ENCODE assay signal across 24 cellular contexts in the genomic region with DNA sequence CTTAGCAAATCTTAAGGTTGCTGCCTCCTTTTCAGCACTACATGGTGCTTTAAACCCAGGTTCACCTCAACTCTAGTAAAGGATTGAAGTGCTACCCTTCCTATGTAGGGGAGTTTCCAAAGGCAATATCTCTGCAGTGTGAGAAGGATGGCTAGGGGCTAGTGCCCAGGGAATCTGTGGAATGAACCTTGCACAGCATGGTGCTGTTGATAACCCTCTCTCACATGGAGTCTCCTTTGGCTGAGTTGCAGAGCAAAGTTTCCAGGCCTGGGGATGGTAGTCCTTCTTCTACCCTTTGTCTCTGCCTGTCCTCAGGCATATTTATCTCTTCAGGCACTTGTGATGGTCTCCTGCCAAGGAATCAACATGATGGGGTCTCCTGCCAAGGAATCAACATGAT. TPM values are rescaled to one million over a fixed set of nuclear protein-coding genes. Genes with fewer than 3 reads are reported as not detected.
DNase-seq lines count a peak whose midpoint lies in the region; ATAC-seq, FAIRE-seq and TF ChIP-seq lines count a peak whose summit lies in the region.
"Had no signal": no experiment of that assay in that cellular context is flagged by ENCODE, and none has a peak within 500 bp of the region (broad histone marks: within the 10 kb centered on the region; RNA-seq: fewer than 3 reads in every experiment).

No MANE protein-coding gene starts in this region.

- no peaks in the 10 kb centered on the region for H3K9me3 ChIP-seq in H9 (ENCODE audit: control insufficient read depth, low read depth, low read length)
- peaks cover 3 to 9% of the 10 kb centered on the region in 2 experiments; a peak in 2 of 4 replicates for H3K9me3 ChIP-seq in H1 (ENCODE audit: insufficient read depth in 2 of 2, low read depth in 1 of 2, low read length in 1 of 2)
- peaks cover 20% of the 10 kb centered on the region for H3K9me3 ChIP-seq in CD4-positive, alpha-beta T cell (ENCODE audit: control insufficient read depth, low read length)

- 0 out of 2 replicates have a peak overlapping the region, but pooled peaks have one; percentile 89 for H2BK15ac ChIP-seq in H9 (ENCODE audit: low read depth, low read length)
- H2BK15ac ChIP-seq in H1 (ENCODE audit: low read length) = no peak overlapping the region

- H2BK5ac ChIP-seq in H9 (ENCODE audit: insufficient read length, low read length) = no peak overlapping the region
- no peak overlapping the region for H2BK5ac ChIP-seq in H1 (ENCODE audit: low read depth, low read length)

- H3K9me3 Mint-ChIP-seq in GM23338 (peaks cover 34% of the 10 kb centered on the region), H9 (peaks cover 25 to 34% of the 10 kb centered on the region in 2 experiments)
- peaks cover 10% of the 10 kb centered on the region for H3K9me3 Mint-ChIP-seq in stimulated activated effector memory CD8-positive, alpha-beta T cell treated with anti-CD3 and anti-CD28 coated beads, Interleukin-12 subunit alpha, Interleukin-12 subunit beta, amount 100 ng/mL, for 72 hours
- peaks cover 9% of the 10 kb centered on the region for H3K9me3 Mint-ChIP-seq in CD4-positive, alpha-beta T cell

- H2AFZ ChIP-seq in GM23338 (peak overlapping the region; percentile 30; the same call in 1 of the 2 replicates), H9 (ENCODE audit: low read length) (no peak overlapping the region), H1 (ENCODE audit: low read length) (peak overlapping the region; percentile 32; the same call in 1 of the 2 replicates)
- H2AFZ ChIP-seq: GM23248 had no signal

- H2BK12ac ChIP-seq in H9 (ENCODE audit: insufficient read length, low read depth, low read length) = no peak overlapping the region
- no peak overlapping the region for H2BK12ac ChIP-seq in H1 (ENCODE audit: low read depth, low read length)

- H3K56ac ChIP-seq in H9 (ENCODE audit: insufficient read length, low read depth, low read length) (no peak overlapping the region), H1 (replicated peaks; ENCODE audit: insufficient read length, low read depth, low read length) (no peak overlapping the region)

- H3K36me3 Mint-ChIP-seq in GM23338 (ENCODE audit: low read depth) (peaks cover 23% of the 10 kb centered on the region), H9 (ENCODE audit: insufficient read depth in 1 of 3, low read depth in 3 of 3) (peaks cover 15 to 31% (median 17%) of the 10 kb centered on the region in 3 experiments)
- H3K36me3 Mint-ChIP-seq in stimulated activated effector memory CD8-positive, alpha-beta T cell treated with anti-CD3 and anti-CD28 coated beads, Interleukin-12 subunit alpha, Interleukin-12 subunit beta, amount 100 ng/mL, for 72 hours = no peaks in the 10 kb centered on the region
- no peaks in the 10 kb centered on the region for H3K36me3 Mint-ChIP-seq in CD4-positive, alpha-beta T cell (ENCODE audit: low read depth)
- H3K36me3 Mint-ChIP-seq: CD4-positive, CD25-positive, alpha-beta regulatory T cell had no signal

- H2AK5ac ChIP-seq in H9 (ENCODE audit: insufficient read length, low read length) (no peak overlapping the region), H1 (ENCODE audit: low read depth, low read length) (no peak overlapping the region)

- H3K27me3 Mint-ChIP-seq in GM23338 (ENCODE audit: insufficient read depth, low read depth, poor library complexity) (no peaks in the 10 kb centered on the region), H9 (ENCODE audit: low read depth) (no peaks in the 10 kb centered on the region)
- peaks cover 3% of the 10 kb centered on the region for H3K27me3 Mint-ChIP-seq in CD4-positive, alpha-beta T cell

- no peaks in the 10 kb centered on the region for H4K20me1 ChIP-seq in GM23338 (replicated peaks; ENCODE audit: insufficient read depth)
- no peaks in the 10 kb centered on the region for H4K20me1 ChIP-seq in H9 (ENCODE audit: control insufficient read depth, insufficient read depth, insufficient read length)
- H4K20me1 ChIP-seq in H1 (replicated peaks in 1 of 2; ENCODE audit: control insufficient read depth in 1 of 2, insufficient read depth in 2 of 2, low read length in 2 of 2) = no peaks in the 10 kb centered on the region

- H3K36me3 ChIP-seq in GM23338 (ENCODE audit: insufficient read depth) (no peaks in the 10 kb centered on the region; the same call in 1 of the 2 replicates), H1 (ENCODE audit: control insufficient read depth in 2 of 4, insufficient read depth in 4 of 4, low read length in 3 of 4) (no peaks in the 10 kb centered on the region)

- H3K4me3 Mint-ChIP-seq in GM23338 = no peak overlapping the region
- H3K4me3 Mint-ChIP-seq in H9 = no peak overlapping the region
- H3K4me3 Mint-ChIP-seq in stimulated activated effector memory CD8-positive, alpha-beta T cell treated with anti-CD3 and anti-CD28 coated beads, Interleukin-12 subunit alpha, Interleukin-12 subunit beta, amount 100 ng/mL, for 72 hours = no peak overlapping the region
- no peak overlapping the region for H3K4me3 Mint-ChIP-seq in CD4-positive, alpha-beta T cell
- H3K4me3 Mint-ChIP-seq: CD4-positive, CD25-positive, alpha-beta regulatory T cell; CD8-positive, alpha-beta memory T cell had no signal

- H2BK20ac ChIP-seq in H9 (ENCODE audit: low read depth, low read length, poor library complexity, severe bottlenecking) (no peak overlapping the region), H1 (ENCODE audit: low read length) (no peak overlapping the region)

- H4K91ac ChIP-seq in H9 (ENCODE audit: insufficient read length, low read depth, low read length) = no peak overlapping the region
- no peak overlapping the region for H4K91ac ChIP-seq in H1 (replicated peaks; ENCODE audit: insufficient read length, low read length)

- no peak overlapping the region for H3T11ph ChIP-seq in H9 (ENCODE audit: low read length)

- no peak overlapping the region for H3K27ac Mint-ChIP-seq in GM23338
- no peak overlapping the region for H3K27ac Mint-ChIP-seq in H9
- H3K27ac Mint-ChIP-seq in stimulated activated effector memory CD8-positive, alpha-beta T cell treated with anti-CD3 and anti-CD28 coated beads, Interleukin-12 subunit alpha, Interleukin-12 subunit beta, amount 100 ng/mL, for 72 hours = no peak overlapping the region
- H3K27ac Mint-ChIP-seq in CD4-positive, alpha-beta T cell = no peak overlapping the region
- H3K27ac Mint-ChIP-seq: CD4-positive, CD25-positive, alpha-beta regulatory T cell; CD8-positive, alpha-beta memory T cell had no signal

- intact Hi-C loops in CD4-positive, alpha-beta T cell (cut with DNase I, micrococcal nuclease) = no loop called here

- TF ChIP-seq CTCF in GM23338 (conservative IDR thresholded peaks at IDR 0.05; ENCODE audit: low read depth in 2 of 2) = no peak
- TF ChIP-seq CTCF in H9 (conservative IDR thresholded peaks at IDR 0.05) = no peak
- TF ChIP-seq CTCF in H1 (IDR thresholded peaks at IDR 0.05; ENCODE audit: control extremely low read depth in 1 of 3, insufficient read depth in 1 of 3, low read depth in 1 of 3, low read length in 3 of 3) = no peak
- TF ChIP-seq CTCF in CD4-positive, alpha-beta T cell (IDR thresholded peaks at IDR 0.05) = no peak

- no peak for TF ChIP-seq RAD21 in H1 (IDR thresholded peaks at IDR 0.05 in 1 of 2, conservative IDR thresholded peaks at IDR 0.05 in 1 of 2; ENCODE audit: low read depth in 2 of 2, low read length in 2 of 2)

- H3K4me1 Mint-ChIP-seq in GM23338 (no peaks in the 10 kb centered on the region), H9 (0 out of 4 replicates have a peak, but pooled peaks cover 0 to 7% of the 10 kb centered on the region in 2 experiments)
- no peaks in the 10 kb centered on the region for H3K4me1 Mint-ChIP-seq in stimulated activated effector memory CD8-positive, alpha-beta T cell treated with anti-CD3 and anti-CD28 coated beads, Interleukin-12 subunit alpha, Interleukin-12 subunit beta, amount 100 ng/mL, for 72 hours
- H3K4me1 Mint-ChIP-seq in CD4-positive, alpha-beta T cell (ENCODE audit: low read depth) = no peaks in the 10 kb centered on the region
- H3K4me1 Mint-ChIP-seq: CD4-positive, CD25-positive, alpha-beta regulatory T cell; CD8-positive, alpha-beta memory T cell had no signal

- H3F3A ChIP-seq in GM23338 (replicated peaks; ENCODE audit: low read depth) = no peaks in the 10 kb centered on the region

- no peaks in the 10 kb centered on the region for H3K4me1 ChIP-seq in GM23338 (ENCODE audit: insufficient read depth)
- no peaks in the 10 kb centered on the region; the same call in 1 of the 2 replicates for H3K4me1 ChIP-seq in H9 (ENCODE audit: insufficient read depth, low read length)
- H3K4me1 ChIP-seq in H1 (replicated peaks in 1 of 4; ENCODE audit: control insufficient read depth in 3 of 4, insufficient read depth in 4 of 4, low read length in 3 of 4) = no peaks in the 10 kb centered on the region

- H3K79me2 ChIP-seq in GM23338 (replicated peaks; ENCODE audit: insufficient read depth) = no peaks in the 10 kb centered on the region
- H3K79me2 ChIP-seq in H9 (ENCODE audit: insufficient read depth, low read length) = no peaks in the 10 kb centered on the region
- no peaks in the 10 kb centered on the region for H3K79me2 ChIP-seq in H1 (ENCODE audit: control insufficient read depth in 1 of 2, insufficient read depth in 2 of 2, low read length in 2 of 2)

- H3K27ac ChIP-seq in GM23338 (ENCODE audit: low read depth) (no peak overlapping the region), H9 (ENCODE audit: insufficient read length, low read depth, low read length) (no peak overlapping the region), H1 (ENCODE audit: low read depth, low read length) (no peak overlapping the region)
- no peak overlapping the region for H3K27ac ChIP-seq in CD4-positive, alpha-beta T cell (ENCODE audit: low read depth, low read length)
- H3K27ac ChIP-seq: GM23248 had no signal

- CTCF ChIA-PET in H1 (lab: Charles Lee; ENCODE audit: partially characterized antibody) = no interaction called here
- CTCF ChIA-PET in CD4-positive, alpha-beta T cell (lab: Charles Lee) = no interaction called here

- DNase-seq in GM23338 (ENCODE audit: low spot score) = peak; percentile 2
- DNase-seq in H9 = no peak
- no peak for DNase-seq in H1 (ENCODE audit: low read depth in 1 of 2, low spot score in 2 of 2)
- DNase-seq in iPS-NIHi7 (ENCODE audit: extremely low spot score) = peak; percentile 19
- DNase-seq in stimulated activated effector memory CD8-positive, alpha-beta T cell treated with anti-CD3 and anti-CD28 coated beads, Interleukin-12 subunit alpha, Interleukin-12 subunit beta, amount 100 ng/mL, for 72 hours (ENCODE audit: low spot score in 2 of 2) = no peak
- no peak for DNase-seq in CD4-positive, alpha-beta T cell
- no peak for DNase-seq in activated CD8-positive, alpha-beta memory T cell treated with anti-CD3 and anti-CD28 coated beads, Interleukin-2, amount 50 U/mL, for 48 hours
- DNase-seq: C1 segment of cervical spinal cord; CD4-positive, CD25-positive, alpha-beta regulatory T cell; CD8-positive, alpha-beta memory T cell; DMS 273 treated with DMSO at 0.1 percent for 48 hours; DMS79; EL; GF-D8; GM23248 had no signal

- H3K4ac ChIP-seq in H9 (ENCODE audit: low read depth, low read length) (no peak overlapping the region), H1 (replicated peaks; ENCODE audit: insufficient read length, low read depth, low read length) (no peak overlapping the region)

- no peak overlapping the region for H3K23ac ChIP-seq in H9 (ENCODE audit: insufficient read length, low read depth, low read length)
- no peak overlapping the region for H3K23ac ChIP-seq in H1 (ENCODE audit: insufficient read length)

- no peak for TF ChIP-seq EP300 in H1 (IDR thresholded peaks at IDR 0.05; ENCODE audit: borderline replicate concordance in 1 of 2, low read depth in 2 of 2, low read length in 2 of 2)

- no peak for FAIRE-seq in H1 (lab: Jason Lieb, UNC)
- FAIRE-seq: D721Med, GM12891, GM18507, H54 had no signal

- H4K8ac ChIP-seq in H9 (replicated peaks; ENCODE audit: insufficient read length, low read depth, low read length) = no peak overlapping the region
- no peak overlapping the region for H4K8ac ChIP-seq in H1 (ENCODE audit: extremely low read depth, insufficient read depth, low read length)

- no peaks in the 10 kb centered on the region for H3K27me3 ChIP-seq in GM23338 (ENCODE audit: insufficient read depth)
- H3K27me3 ChIP-seq in H9 (ENCODE audit: insufficient read depth, low read length) = no peaks in the 10 kb centered on the region
- H3K27me3 ChIP-seq in H1 (replicated peaks in 1 of 4; ENCODE audit: control insufficient read depth in 3 of 4, extremely low read depth in 1 of 4, insufficient read depth in 3 of 4, low read length in 3 of 4) = no peaks in the 10 kb centered on the region
- no peaks in the 10 kb centered on the region for H3K27me3 ChIP-seq in CD4-positive, alpha-beta T cell (ENCODE audit: control insufficient read depth, insufficient read depth, low read length)

- H3K9me2 ChIP-seq in GM23338 (ENCODE audit: insufficient read depth) = no peaks in the 10 kb centered on the region

- H3K9ac ChIP-seq in H9 (ENCODE audit: extremely low read depth, insufficient read length, low read length) (no peak overlapping the region), H1 (replicated peaks in 1 of 4; ENCODE audit: extremely low read depth in 1 of 4, low read depth in 3 of 4, low read length in 3 of 4) (no peak overlapping the region)
- H3K9ac ChIP-seq: GM23248 had no signal

- H3K18ac ChIP-seq in H9 (ENCODE audit: insufficient read length, low read depth, low read length) (no peak overlapping the region), H1 (ENCODE audit: extremely low read depth, low read length) (no peak overlapping the region)

- POLR2A ChIA-PET in H1 (lab: Charles Lee; ENCODE audit: partially characterized antibody) = no interaction called here
- POLR2A ChIA-PET in CD4-positive, alpha-beta T cell (lab: Charles Lee) = no interaction called here

- H4K5ac ChIP-seq in H9 (ENCODE audit: insufficient read length, low read depth, low read length) (no peak overlapping the region), H1 (ENCODE audit: insufficient read length, low read depth, low read length) (no peak overlapping the region)

- TF ChIP-seq POLR2A in H1 (IDR thresholded peaks at IDR 0.05; ENCODE audit: control extremely low read depth in 1 of 2, low read depth in 2 of 2, low read length in 2 of 2) = no peak

- no peak overlapping the region for H3K14ac ChIP-seq in H9 (ENCODE audit: insufficient read depth, low read length)
- no peak overlapping the region for H3K14ac ChIP-seq in H1 (ENCODE audit: insufficient read length)

- H3K79me1 ChIP-seq in H9 (ENCODE audit: insufficient read depth, low read depth, low read length, poor library complexity, severe bottlenecking) = no peaks in the 10 kb centered on the region
- no peaks in the 10 kb centered on the region for H3K79me1 ChIP-seq in H1 (ENCODE audit: low read depth, low read length)

- no peak overlapping the region for H3K4me3 ChIP-seq in GM23338
- no peak overlapping the region for H3K4me3 ChIP-seq in H1 (ENCODE audit: extremely low read depth in 1 of 4, insufficient read depth in 2 of 4, low read depth in 3 of 4, low read length in 4 of 4)
- H3K4me3 ChIP-seq: GM23248 had no signal

- H3K23me2 ChIP-seq in H9 (ENCODE audit: insufficient read length, low read depth, low read length, poor library complexity, severe bottlenecking) = no peaks in the 10 kb centered on the region
- H3K23me2 ChIP-seq in H1 (ENCODE audit: low read depth, low read length) = no peaks in the 10 kb centered on the region

- ATAC-seq in GM23338 (no peak), HG03565 (IDR thresholded peaks at IDR 0.05; ENCODE audit: unreplicated experiment) (no peak)
- no peak for ATAC-seq in stimulated activated effector memory CD8-positive, alpha-beta T cell treated with anti-CD3 and anti-CD28 coated beads, Interleukin-12 subunit alpha, Interleukin-12 subunit beta, amount 100 ng/mL, for 72 hours
- no peak for ATAC-seq in CD4-positive, alpha-beta T cell (ENCODE audit: poor library complexity)
- ATAC-seq: HCT116 had no signal

- H3K4me2 ChIP-seq in GM23338 (no peak overlapping the region), H9 (ENCODE audit: insufficient read depth, insufficient read length, low read length) (no peak overlapping the region), H1 (ENCODE audit: insufficient read depth in 1 of 2, low read depth in 2 of 2, low read length in 2 of 2) (no peak overlapping the region)

- H2BK120ac ChIP-seq in H9 (ENCODE audit: low read depth, low read length, poor library complexity, severe bottlenecking) (no peak overlapping the region), H1 (replicated peaks; ENCODE audit: low read depth, low read length) (no peak overlapping the region)

RNA-seq across cellular contexts. Expression of a gene that starts 59.4 kb away (rescaled TPM):
- total RNA-seq in GM23338 (2014; rRNA removed; shearing (Covaris generic)) = not detected in 2 replicates
- 0.31 TPM in 1 of 2 replicates, not detected in the other for polyA plus RNA-seq in GM23338 (2016; fragmentation: Nextera tagmentation; extraction: Ambion mirVana)
- total RNA-seq in H9 (2021) = 0.46 and 0.48 TPM in 2 replicates
- 0.38 and 0.61 TPM in 2 replicates for total RNA-seq in H1 (2021; fragmentation: NEBNext Ultra II Directional; extraction: Animal tissue kit (Norgen Biotek cat#: 25700))
- not detected in 2 replicates for polyA plus RNA-seq in H1 (2011; rRNA removed)
- polyA plus RNA-seq in H1 (2011; cell fraction: cytosol; rRNA removed) = not detected
- polyA plus RNA-seq in H1 (2011; cell fraction: nucleus; rRNA removed) = not detected
- 0.17 TPM in 1 of 4 replicates, not detected in the others for polyA plus RNA-seq in H1 (2012, experiment 1 of 2)
- not detected for polyA plus RNA-seq in H1 (2012, experiment 2 of 2)
- polyA plus RNA-seq in H1 (2013, experiment 1 of 2) = 0.12 TPM
- polyA plus RNA-seq in H1 (2013, experiment 2 of 2) = 0.26 TPM
- polyA minus RNA-seq in H1 (2011; rRNA and poly(A)+ RNA removed) = 0.13 and 0.32 TPM in 2 replicates
- polyA minus RNA-seq in H1 (2011; cell fraction: cytosol; rRNA and poly(A)+ RNA removed) = not detected
- polyA minus RNA-seq in H1 (2011; cell fraction: nucleus; rRNA and poly(A)+ RNA removed) = 0.50 TPM
- 1 to 10 TPM; 1.1 TPM for total RNA-seq in CD4-positive, alpha-beta T cell
- total RNA-seq: A172; A673; CD4-positive, CD25-positive, alpha-beta regulatory T cell; G401; GM23248 had no signal
- polyA plus RNA-seq: CD4-positive, CD25-positive, alpha-beta regulatory T cell; CD8-positive, alpha-beta memory T cell; GM23248 had no signal

Comparison
In these comparisons a context has a peak if more than half of its experiments do, and no peak if none do; other contexts are left out.
1. DNase-seq: peak in GM23338 (single experiment) and iPS-NIHi7 (single experiment); none in H9 (single experiment), H1 (0 of 2), stimulated activated effector memory CD8-positive, alpha-beta T cell treated with anti-CD3 and anti-CD28 coated beads, Interleukin-12 subunit alpha, Interleukin-12 subunit beta, amount 100 ng/mL, for 72 hours (0 of 2), CD4-positive, alpha-beta T cell (0 of 10) and activated CD8-positive, alpha-beta memory T cell treated with anti-CD3 and anti-CD28 coated beads, Interleukin-2, amount 50 U/mL, for 48 hours (single experiment).